Comparison of ENCODE assay signal across 10 cellular contexts in genomic region chr6:127459231-127459641, GRCh38. TPM values are rescaled to one million over a fixed set of nuclear protein-coding genes. Genes with fewer than 3 reads are reported as not detected.
DNase-seq lines count a peak whose midpoint lies in the region; TF ChIP-seq lines count a peak whose summit lies in the region.
"Had no signal": no experiment of that assay in that cellular context is flagged by ENCODE, and none has a peak within 500 bp of the region (broad histone marks: within the 10 kb centered on the region; RNA-seq: fewer than 3 reads in every experiment).

KIAA0408 (minus strand) TSS chr6:127459389; CDS start chr6:127453981, 5,408 bp downstream.

- peaks cover 31% of the 10 kb centered on the region for H3K4me1 Mint-ChIP-seq in activated CD4-positive, alpha-beta memory T cell treated with anti-CD3 and anti-CD28 coated beads, Interleukin-2, amount 10 ng/mL, durations not matched to agents 7 days and 5 days
- peaks cover 2% of the 10 kb centered on the region for H3K4me1 Mint-ChIP-seq in activated CD4-positive, alpha-beta memory T cell treated with anti-CD3 and anti-CD28 coated beads for 36 hours (ENCODE audit: low read depth)

- POLR2A ChIA-PET in activated CD4-positive, alpha-beta memory T cell treated with anti-CD3 and anti-CD28 coated beads, Interleukin-2, amount 10 ng/mL, durations not matched to agents 7 days and 5 days (lab: Charles Lee), result no interaction called here
- POLR2A ChIA-PET in activated CD4-positive, alpha-beta memory T cell treated with anti-CD3 and anti-CD28 coated beads for 36 hours (lab: Charles Lee), result no interaction called here

- H3K36me3 Mint-ChIP-seq in activated CD4-positive, alpha-beta memory T cell treated with anti-CD3 and anti-CD28 coated beads, Interleukin-2, amount 10 ng/mL, durations not matched to agents 7 days and 5 days (ENCODE audit: low read depth), result peaks cover 3% of the 10 kb centered on the region
- no peaks in the 10 kb centered on the region for H3K36me3 Mint-ChIP-seq in activated CD4-positive, alpha-beta memory T cell treated with anti-CD3 and anti-CD28 coated beads for 36 hours
- H3K36me3 Mint-ChIP-seq: activated naive CD8-positive, alpha-beta T cell treated with anti-CD3 and anti-CD28 coated beads, Interleukin-2, amount 10 ng/mL, durations not matched to agents 7 days and 5 days had no signal

- H3K36me3 ChIP-seq in muscle layer of colon (ENCODE audit: insufficient read depth, low read length) (no peaks in the 10 kb centered on the region), HAP-1 (replicated peaks) (no peaks in the 10 kb centered on the region)

- no peak within 1 kb of the TSS for H3K4me3 Mint-ChIP-seq in activated CD4-positive, alpha-beta memory T cell treated with anti-CD3 and anti-CD28 coated beads, Interleukin-2, amount 10 ng/mL, durations not matched to agents 7 days and 5 days
- H3K4me3 Mint-ChIP-seq in activated CD4-positive, alpha-beta memory T cell treated with anti-CD3 and anti-CD28 coated beads for 36 hours, result no peak within 1 kb of the TSS
- H3K4me3 Mint-ChIP-seq: activated naive CD8-positive, alpha-beta T cell treated with anti-CD3 and anti-CD28 coated beads, Interleukin-2, amount 10 ng/mL, durations not matched to agents 7 days and 5 days had no signal

- intact Hi-C loops in activated CD4-positive, alpha-beta memory T cell treated with anti-CD3 and anti-CD28 coated beads for 36 hours (cut with micrococcal nuclease), result no loop called here

- DNase-seq in activated CD4-positive, alpha-beta memory T cell treated with anti-CD3 and anti-CD28 coated beads, Interleukin-2, amount 10 ng/mL, durations not matched to agents 7 days and 5 days, result no peak
- DNase-seq in activated CD4-positive, alpha-beta memory T cell treated with anti-CD3 and anti-CD28 coated beads for 36 hours, result no peak
- DNase-seq in ecto neural progenitor cell (ENCODE audit: low spot score), result peak; percentile 56
- DNase-seq in stimulated activated CD4-positive, alpha-beta T cell treated with anti-CD3 and anti-CD28 coated beads, Interleukin-15, amount 100 ng/mL, for 24 hours, result no peak
- DNase-seq in HAP-1 (ENCODE audit: low spot score in 2 of 2), result no peak
- no peak for DNase-seq in GM20000 (ENCODE audit: low spot score)
- DNase-seq in activated T-cell treated with anti-CD3 and anti-CD28 coated beads, Interleukin-2, amount 50 U/mL, for 1 hour, result no peak
- DNase-seq: activated naive CD8-positive, alpha-beta T cell treated with anti-CD3 and anti-CD28 coated beads, Interleukin-2, amount 10 ng/mL, durations not matched to agents 7 days and 5 days had no signal

- H3K9me3 ChIP-seq in muscle layer of colon (ENCODE audit: low read length) (no peaks in the 10 kb centered on the region), HAP-1 (no peaks in the 10 kb centered on the region)
- H3K9me3 ChIP-seq: Caco-2 had no signal

- peak within 1 kb of the TSS; percentile 69 for H3K9ac ChIP-seq in muscle layer of colon (ENCODE audit: low read length)

- no peak for TF ChIP-seq CTCF in GM20000 (IDR thresholded peaks at IDR 0.05; ENCODE audit: extremely low read depth, missing control alignments)

- H3K27me3 Mint-ChIP-seq in activated CD4-positive, alpha-beta memory T cell treated with anti-CD3 and anti-CD28 coated beads, Interleukin-2, amount 10 ng/mL, durations not matched to agents 7 days and 5 days, result no peaks in the 10 kb centered on the region
- no peaks in the 10 kb centered on the region for H3K27me3 Mint-ChIP-seq in activated CD4-positive, alpha-beta memory T cell treated with anti-CD3 and anti-CD28 coated beads for 36 hours

- H3K4me3 ChIP-seq in muscle layer of colon (ENCODE audit: low read depth in 1 of 2, low read length in 2 of 2) (peak within 1 kb of the TSS; percentile 33 to 94), HAP-1 (no peak within 1 kb of the TSS)

- H3K27me3 ChIP-seq in muscle layer of colon (ENCODE audit: control insufficient read depth in 1 of 2, insufficient read depth in 2 of 2, low read length in 2 of 2), result no peaks in the 10 kb centered on the region
- no peaks in the 10 kb centered on the region for H3K27me3 ChIP-seq in HAP-1 (ENCODE audit: low read depth)

- H3K9me3 Mint-ChIP-seq in activated CD4-positive, alpha-beta memory T cell treated with anti-CD3 and anti-CD28 coated beads, Interleukin-2, amount 10 ng/mL, durations not matched to agents 7 days and 5 days, result no peaks in the 10 kb centered on the region
- H3K9me3 Mint-ChIP-seq in activated CD4-positive, alpha-beta memory T cell treated with anti-CD3 and anti-CD28 coated beads for 36 hours, result no peaks in the 10 kb centered on the region
- H3K9me3 Mint-ChIP-seq: activated naive CD8-positive, alpha-beta T cell treated with anti-CD3 and anti-CD28 coated beads, Interleukin-2, amount 10 ng/mL, durations not matched to agents 7 days and 5 days had no signal

- in situ Hi-C loops in HAP-1 (cut with MboI; ENCODE audit: low sequenced_read_pairs), result no loop called here

- CTCF ChIA-PET in activated CD4-positive, alpha-beta memory T cell treated with anti-CD3 and anti-CD28 coated beads, Interleukin-2, amount 10 ng/mL, durations not matched to agents 7 days and 5 days (lab: Charles Lee), result interaction anchor here (1.0 to 1.8 kb wide), 3 partner anchors 8 to 157 kb away, joined by 3 to 7 read pairs (median 3); no protein-coding TSS in a partner anchor
- CTCF ChIA-PET in activated CD4-positive, alpha-beta memory T cell treated with anti-CD3 and anti-CD28 coated beads for 36 hours (lab: Charles Lee), result interaction anchor here (0.8 to 1.3 kb wide), 4 partner anchors 15 to 79 kb away, joined by 3 to 9 read pairs (median 3); no protein-coding TSS in a partner anchor

- no peak within 1 kb of the TSS for H3K27ac Mint-ChIP-seq in activated CD4-positive, alpha-beta memory T cell treated with anti-CD3 and anti-CD28 coated beads, Interleukin-2, amount 10 ng/mL, durations not matched to agents 7 days and 5 days
- no peak within 1 kb of the TSS for H3K27ac Mint-ChIP-seq in activated CD4-positive, alpha-beta memory T cell treated with anti-CD3 and anti-CD28 coated beads for 36 hours
- H3K27ac Mint-ChIP-seq: activated naive CD8-positive, alpha-beta T cell treated with anti-CD3 and anti-CD28 coated beads, Interleukin-2, amount 10 ng/mL, durations not matched to agents 7 days and 5 days had no signal

- H3K27ac ChIP-seq in muscle layer of colon (ENCODE audit: low read depth, low read length), result peak within 1 kb of the TSS; percentile 77

- H3K4me1 ChIP-seq in muscle layer of colon (ENCODE audit: insufficient read depth, low read length) (peaks cover 17% of the 10 kb centered on the region), HAP-1 (peaks cover 10% of the 10 kb centered on the region)
- H3K4me1 ChIP-seq: Caco-2 had no signal

RNA-seq across cellular contexts. Expression of gene KIAA0408, which starts in this region (rescaled TPM):
- 10 to 100 TPM; 11.6 to 12.2 TPM for total RNA-seq in activated CD4-positive, alpha-beta memory T cell treated with anti-CD3 and anti-CD28 coated beads, Interleukin-2, amount 10 ng/mL, durations not matched to agents 7 days and 5 days
- 1 to 10 TPM; 6.0 to 6.5 TPM for total RNA-seq in activated CD4-positive, alpha-beta memory T cell treated with anti-CD3 and anti-CD28 coated beads for 36 hours
- total RNA-seq: Caco-2 had no signal
